Comparison of ENCODE assay signal across 7 cellular contexts in genomic region chr9:36136894-36137391, GRCh38. TPM values are rescaled to one million over a fixed set of nuclear protein-coding genes. Genes with fewer than 3 reads are reported as not detected.
DNase-seq lines count a peak whose midpoint lies in the region; ATAC-seq and TF ChIP-seq lines count a peak whose summit lies in the region.

No MANE protein-coding gene starts in this region.

- TF ChIP-seq CTCF in WERI-Rb-1 (IDR thresholded peaks at IDR 0.05; ENCODE audit: low read depth, low read length) (no peak), cardiac muscle cell (IDR thresholded peaks at IDR 0.05; ENCODE audit: low read depth, low read length) (no peak), psoas muscle (IDR thresholded peaks at IDR 0.05) (no peak)

- H3K9me3 ChIP-seq in WERI-Rb-1 (ENCODE audit: severe bottlenecking) (no peaks in the 10 kb centered on the region), cardiac muscle cell (ENCODE audit: low read depth) (no peaks in the 10 kb centered on the region), psoas muscle (no peaks in the 10 kb centered on the region)

- WGBS in psoas muscle, 3 donors: 0 to 1% (median 1%) methylated on average over 34 to 40 of the region's 40 CpGs

- peak overlapping the region; percentile 60 for H3K4me3 ChIP-seq in WERI-Rb-1 (ENCODE audit: low read depth, low read length)
- H3K4me3 ChIP-seq in cardiac muscle cell: peak overlapping the region; percentile 85
- H3K4me3 ChIP-seq in psoas muscle: peak overlapping the region; percentile 84

- peak; percentile 30 for ATAC-seq in GM19025 (IDR thresholded peaks at IDR 0.05; ENCODE audit: low read depth, unreplicated experiment)
- peak; percentile 27 for ATAC-seq in HG02970 (IDR thresholded peaks at IDR 0.05; ENCODE audit: low FRiP score, unreplicated experiment)
- peak; percentile 10 to 24 (median 19) for ATAC-seq in psoas muscle

- H3K27me3 ChIP-seq in WERI-Rb-1 (ENCODE audit: insufficient read depth, low read depth, severe bottlenecking) (peaks cover 4% of the 10 kb centered on the region), cardiac muscle cell (peaks cover 72% of the 10 kb centered on the region), psoas muscle (ENCODE audit: insufficient read depth in 3 of 3, low read length in 2 of 3) (peaks cover 0 to 34% (median 0%) of the 10 kb centered on the region in 3 donors)

- no peaks in the 10 kb centered on the region for H3K4me1 ChIP-seq in cardiac muscle cell (ENCODE audit: low read depth)
- peaks cover 8% of the 10 kb centered on the region for H3K4me1 ChIP-seq in psoas muscle

- DNase-seq in WERI-Rb-1 (no peak), cardiac muscle cell (ENCODE audit: low read depth in 1 of 2, low spot score in 1 of 2) (peak in 1 of 2 donors; percentile 37), psoas muscle (no peak), HK-2 (ENCODE audit: unreplicated experiment) (no peak), NCI-H510A treated with DMSO at 0.1 percent for 48 hours (lab: John Stamatoyannopoulos, UW) (no peak)

- H3K27ac ChIP-seq in WERI-Rb-1: peak overlapping the region; percentile 48; the same call in 1 of the 2 replicates
- no peak overlapping the region for H3K27ac ChIP-seq in cardiac muscle cell
- peak overlapping the region; percentile 50 for H3K27ac ChIP-seq in psoas muscle

- intact Hi-C loops in psoas muscle (cut with DNase I): loop anchor here in 1 of 2 donors (5.0 kb wide), 1 partner anchor 120 kb away; the partner anchor contains the start of gene GNE

- H3K36me3 ChIP-seq in WERI-Rb-1 (no peaks in the 10 kb centered on the region), cardiac muscle cell (no peaks in the 10 kb centered on the region), psoas muscle (ENCODE audit: insufficient read depth in 1 of 2, low read depth in 1 of 2) (no peaks in the 10 kb centered on the region)

RNA-seq across cellular contexts. Expression of gene GLIPR2, which starts 0.4 kb away (rescaled TPM):
- total RNA-seq in cardiac muscle cell (3.2 and 8.6 TPM in 2 replicates), psoas muscle (1 to 10 TPM; 3.6 to 6.5 (median 4.9) TPM)
- polyA plus RNA-seq in cardiac muscle cell (9.2 and 15.1 TPM in 2 replicates), psoas muscle (1 to 10 TPM; 2.5 to 3.4 (median 3.2) TPM)

RNA-seq across cellular contexts. Expression of gene CCIN, which starts 32.2 kb away (rescaled TPM):
- 0.39 TPM in 1 of 2 replicates, not detected in the other for total RNA-seq in cardiac muscle cell
- polyA plus RNA-seq in cardiac muscle cell: not detected in 2 replicates
- not detected for total RNA-seq in psoas muscle
- under 1 TPM in 2 of 3 donors, not detected in 1; 0.03 to 0.04 TPM for polyA plus RNA-seq in psoas muscle

RNA-seq across cellular contexts. Expression of gene CLTA, which starts 53.8 kb away (rescaled TPM):
- total RNA-seq in cardiac muscle cell (236 TPM in 2 replicates), psoas muscle (10 to 100 TPM; 52.1 to 58.3 (median 54.6) TPM)
- polyA plus RNA-seq in cardiac muscle cell (118 and 147 TPM in 2 replicates), psoas muscle (100 to 1,000 TPM in 1 of 3 donors, 10 to 100 TPM in 2; 59.2 to 125 (median 75.9) TPM)
